ENCODE assay signal across 9 cellular contexts in genomic region chr3:81352867-81353266, GRCh38.
A peak's percentile ranks its signal among the peaks of the same experiment; 100 is the strongest.
DNase-seq lines count a peak whose midpoint lies in the region; ATAC-seq and TF ChIP-seq lines count a peak whose summit lies in the region.
"Had no signal": no experiment of that assay in that cellular context is flagged by ENCODE, and none has a peak within 500 bp of the region (broad histone marks: within the 10 kb centered on the region; RNA-seq: fewer than 3 reads in every experiment).

No MANE protein-coding gene starts in this region.

- H3K9me3 ChIP-seq in neural progenitor cell (ENCODE audit: low read depth) = no peaks in the 10 kb centered on the region

- H3F3A ChIP-seq in neural progenitor cell (ENCODE audit: low read depth) = no peaks in the 10 kb centered on the region

- no peak overlapping the region for H3K9ac ChIP-seq in neural progenitor cell

- peaks cover 3% of the 10 kb centered on the region for H3K4me1 Mint-ChIP-seq in neural progenitor cell

- H3K4me2 ChIP-seq in neural progenitor cell = no peak overlapping the region

- no peaks in the 10 kb centered on the region for H3K27me3 ChIP-seq in brain microvascular endothelial cell (replicated peaks)
- H3K27me3 ChIP-seq in neural progenitor cell = no peaks in the 10 kb centered on the region

- ATAC-seq in HG03565 (IDR thresholded peaks at IDR 0.05; ENCODE audit: unreplicated experiment) = no peak

- H3K4me1 ChIP-seq in neural progenitor cell = no peaks in the 10 kb centered on the region

- H3K9me3 Mint-ChIP-seq in neural progenitor cell = peaks cover 3% of the 10 kb centered on the region

- peak; percentile 0 for DNase-seq in NCI-H1105 treated with DMSO at 0.1 percent for 48 hours (lab: John Stamatoyannopoulos, UW)
- DNase-seq in NCI-H1105 (lab: John Stamatoyannopoulos, UW) = no peak
- peak; percentile 23 for DNase-seq in brain microvascular endothelial cell
- peak; percentile 38 for DNase-seq in neural progenitor cell (ENCODE audit: low spot score)
- no peak for DNase-seq in occipital lobe (lab: John Stamatoyannopoulos, UW)
- DNase-seq in T-helper 9 cell = no peak
- DNase-seq: T1000 had no signal

- H3K4me3 ChIP-seq in brain microvascular endothelial cell (ENCODE audit: low read depth, low read length) (no peak overlapping the region), neural progenitor cell (no peak overlapping the region)

- TF ChIP-seq RAD21 in Ishikawa (IDR thresholded peaks at IDR 0.05; ENCODE audit: low read depth) = peak; percentile 39

- peak overlapping the region; percentile 26 for H2AFZ ChIP-seq in neural progenitor cell (replicated peaks)

- no peaks in the 10 kb centered on the region for H3K36me3 Mint-ChIP-seq in neural progenitor cell

- H3K27ac ChIP-seq in brain microvascular endothelial cell = no peak overlapping the region
- no peak overlapping the region for H3K27ac ChIP-seq in neural progenitor cell

- H4K20me1 ChIP-seq in neural progenitor cell (ENCODE audit: low read depth) = no peaks in the 10 kb centered on the region

- no peak overlapping the region for H3K4me3 Mint-ChIP-seq in neural progenitor cell

- H3K79me2 ChIP-seq in neural progenitor cell (ENCODE audit: low read depth) = no peaks in the 10 kb centered on the region

- H3K36me3 ChIP-seq in brain microvascular endothelial cell (replicated peaks) = no peaks in the 10 kb centered on the region
- no peaks in the 10 kb centered on the region for H3K36me3 ChIP-seq in neural progenitor cell

- H3K27ac Mint-ChIP-seq in neural progenitor cell = no peak overlapping the region

- in situ Hi-C loops in brain microvascular endothelial cell (cut with HindIII; ENCODE audit: low pct_ligation_motif_present, low sequenced_read_pairs) = no loop called here

- H3K27me3 Mint-ChIP-seq in neural progenitor cell (ENCODE audit: insufficient read depth, low read depth) = no peaks in the 10 kb centered on the region

- peak; percentile 22 for TF ChIP-seq CTCF in brain microvascular endothelial cell (IDR thresholded peaks at IDR 0.05; ENCODE audit: low read depth, low read length, missing control alignments)
- TF ChIP-seq CTCF in neural progenitor cell (IDR thresholded peaks at IDR 0.05) = peak; percentile 43

- no peak for TF ChIP-seq EP300 in Ishikawa (IDR thresholded peaks at IDR 0.05; ENCODE audit: borderline replicate concordance)

TF ChIP-seq in Ishikawa, 13 proteins besides CTCF, POLR2A, EP300 and RAD21:
- no peak for TF ChIP-seq NFIC (IDR thresholded peaks at IDR 0.05)
- no peak for TF ChIP-seq REST (IDR thresholded peaks at IDR 0.05; ENCODE audit: low read depth)
- TF ChIP-seq MAX (IDR thresholded peaks at IDR 0.05) = no peak
- TF ChIP-seq CREB1 (IDR thresholded peaks at IDR 0.05; ENCODE audit: low read depth) = no peak
- TF ChIP-seq TEAD4 (IDR thresholded peaks at IDR 0.05) = no peak
- no peak for TF ChIP-seq TAF1 (IDR thresholded peaks at IDR 0.05; ENCODE audit: low read depth)
- TF ChIP-seq FOXM1 (IDR thresholded peaks at IDR 0.05; ENCODE audit: borderline replicate concordance, low read depth) = no peak
- no peak for TF ChIP-seq CEBPB (IDR thresholded peaks at IDR 0.05)
- TF ChIP-seq USF1 (IDR thresholded peaks at IDR 0.05) = no peak
- no peak for TF ChIP-seq TCF12 (IDR thresholded peaks at IDR 0.05; ENCODE audit: low read depth)
- no peak for TF ChIP-seq ZBTB7A (IDR thresholded peaks at IDR 0.05; ENCODE audit: low read depth)
- no peak for TF ChIP-seq EGR1 (IDR thresholded peaks at IDR 0.05)
- TF ChIP-seq YY1 (IDR thresholded peaks at IDR 0.05; ENCODE audit: low read depth) = no peak

Comparison
In these comparisons a context has a peak if more than half of its experiments do, and no peak if none do; other contexts are left out.
1. DNase-seq: peak in NCI-H1105 treated with DMSO at 0.1 percent for 48 hours (single experiment), brain microvascular endothelial cell (single experiment) and neural progenitor cell (single experiment); none in NCI-H1105 (single experiment), occipital lobe (single experiment) and T-helper 9 cell (single experiment).